8 cellular contexts compared by ENCODE assay signal in the genomic region with DNA sequence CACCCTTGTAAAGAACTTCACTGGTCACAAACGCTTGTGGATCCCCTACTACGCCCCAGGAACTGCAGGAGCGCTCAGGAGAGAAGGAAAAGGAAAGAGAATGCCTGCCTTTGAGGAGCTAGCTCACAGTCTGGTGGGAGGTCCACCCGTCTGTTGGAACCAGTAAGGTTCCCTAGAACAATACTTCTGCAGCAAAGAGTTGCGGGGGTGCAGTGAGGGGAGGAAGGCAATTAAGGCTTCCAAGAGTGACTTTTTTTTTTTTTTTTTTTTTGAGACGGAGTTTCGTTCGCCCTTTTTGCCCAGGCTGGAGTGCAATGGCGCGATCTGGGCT. TPM values are rescaled to one million over a fixed set of nuclear protein-coding genes. Genes with fewer than 3 reads are reported as not detected.
DNase-seq lines count a peak whose midpoint lies in the region; ATAC-seq, FAIRE-seq and TF ChIP-seq lines count a peak whose summit lies in the region.

No MANE protein-coding gene starts in this region.

- peak overlapping the region; percentile 86 for H3K9ac ChIP-seq in adipocyte (ENCODE audit: low read length)
- H3K9ac ChIP-seq in keratinocyte (ENCODE audit: control insufficient read depth, extremely low read depth, insufficient read depth, low read length), result peak overlapping the region; percentile 81

- no peaks in the 10 kb centered on the region for H4K20me1 ChIP-seq in keratinocyte (ENCODE audit: control insufficient read depth, extremely low read depth, insufficient read depth, low read length)

- FAIRE-seq in keratinocyte (lab: Jason Lieb, UNC), result no peak

- dilution Hi-C loops in keratinocyte (cut with MboI; ENCODE audit: extremely low pct_ligation_motif_present, low sequenced_read_pairs), result no loop called here

- peaks cover 14% of the 10 kb centered on the region for H3K4me1 Mint-ChIP-seq in activated T-cell treated with anti-CD3 and anti-CD28 coated beads, Interleukin-2, amount 50 U/mL, for 24 hours (ENCODE audit: low read depth)

- H3K4me2 ChIP-seq in keratinocyte (ENCODE audit: control insufficient read depth, extremely low read depth, insufficient read depth, low read depth, low read length), result peak overlapping the region; percentile 93

- no peaks in the 10 kb centered on the region for H3K36me3 Mint-ChIP-seq in activated T-cell treated with anti-CD3 and anti-CD28 coated beads, Interleukin-2, amount 50 U/mL, for 24 hours (ENCODE audit: low read depth)

- H3K27ac ChIP-seq in keratinocyte (ENCODE audit: control insufficient read depth, insufficient read depth, low read length) (peak overlapping the region; percentile 69), substantia nigra (ENCODE audit: low read depth, low read length, poor library complexity, severe bottlenecking) (peak overlapping the region; percentile 58)

- H3K9me1 ChIP-seq in keratinocyte (ENCODE audit: control insufficient read depth, extremely low read depth, insufficient read depth, low read length), result no peaks in the 10 kb centered on the region

- no peaks in the 10 kb centered on the region for H3K9me3 ChIP-seq in adipocyte (ENCODE audit: control insufficient read depth, low read length)
- no peaks in the 10 kb centered on the region for H3K9me3 ChIP-seq in keratinocyte (ENCODE audit: control insufficient read depth, low read depth, low read length)

- H3K27me3 Mint-ChIP-seq in activated T-cell treated with anti-CD3 and anti-CD28 coated beads, Interleukin-2, amount 50 U/mL, for 24 hours, result peaks cover 40% of the 10 kb centered on the region

- no peak for DNase-seq in activated T-cell treated with anti-CD3 and anti-CD28 coated beads, Interleukin-2, amount 50 U/mL, for 24 hours
- DNase-seq in activated T-cell treated with anti-CD3 and anti-CD28 coated beads, Interleukin-2, amount 50 U/mL, for 1 hour, result no peak
- DNase-seq in adipocyte (ENCODE audit: low read depth) (no peak), keratinocyte (ENCODE audit: low read depth, low spot score) (no peak), substantia nigra (lab: John Stamatoyannopoulos, UW) (peak in 2 of 49 donors; percentile 6 to 31), KG1 (lab: John Stamatoyannopoulos, UW) (no peak)

- H3K9me3 Mint-ChIP-seq in activated T-cell treated with anti-CD3 and anti-CD28 coated beads, Interleukin-2, amount 50 U/mL, for 24 hours, result no peaks in the 10 kb centered on the region

- H3K79me2 ChIP-seq in keratinocyte (ENCODE audit: control insufficient read depth, insufficient read depth, low read length), result no peaks in the 10 kb centered on the region

- H3K4me3 Mint-ChIP-seq in activated T-cell treated with anti-CD3 and anti-CD28 coated beads, Interleukin-2, amount 50 U/mL, for 24 hours, result peak overlapping the region; percentile 84

- H3K27me3 ChIP-seq in adipocyte (replicated peaks; ENCODE audit: control insufficient read depth, insufficient read depth, low read length), result no peaks in the 10 kb centered on the region
- peaks cover 4% of the 10 kb centered on the region for H3K27me3 ChIP-seq in keratinocyte (ENCODE audit: control insufficient read depth, extremely low read depth, insufficient read depth, low read length)

- H3K4me1 ChIP-seq in adipocyte (ENCODE audit: control insufficient read depth, insufficient read depth, low read length) (no peaks in the 10 kb centered on the region), keratinocyte (ENCODE audit: control insufficient read depth, extremely low read depth, insufficient read depth, low read length) (peaks cover 8% of the 10 kb centered on the region)

- H3K36me3 ChIP-seq in adipocyte (ENCODE audit: control insufficient read depth, insufficient read depth, low read length, severe bottlenecking) (no peaks in the 10 kb centered on the region), keratinocyte (ENCODE audit: control insufficient read depth in 2 of 2, extremely low read depth in 1 of 2, insufficient read depth in 2 of 2, low read length in 2 of 2) (peaks cover 0 to 1% of the 10 kb centered on the region in 2 experiments)

- H3K27ac Mint-ChIP-seq in activated T-cell treated with anti-CD3 and anti-CD28 coated beads, Interleukin-2, amount 50 U/mL, for 24 hours, result peak overlapping the region; percentile 82

- ATAC-seq in HG03097 (IDR thresholded peaks at IDR 0.05; ENCODE audit: low FRiP score, unreplicated experiment) (peak; percentile 12), HG03469 (IDR thresholded peaks at IDR 0.05; ENCODE audit: unreplicated experiment) (no peak)

- no peak for TF ChIP-seq CTCF in keratinocyte (optimal IDR thresholded peaks at IDR 0.05 in 1 of 3, IDR thresholded peaks at IDR 0.05 in 1 of 3, conservative IDR thresholded peaks at IDR 0.05 in 1 of 3; ENCODE audit: extremely low read depth in 1 of 3, insufficient read depth in 2 of 3, low read length in 3 of 3)

- H2AFZ ChIP-seq in keratinocyte (ENCODE audit: control insufficient read depth, low read length), result peak overlapping the region; percentile 96

- H3K4me3 ChIP-seq in adipocyte (ENCODE audit: low read length) (peak overlapping the region; percentile 88), keratinocyte (ENCODE audit: control insufficient read depth in 2 of 3, extremely low read depth in 1 of 3, insufficient read depth in 2 of 3, low read depth in 1 of 3, low read length in 3 of 3) (peak overlapping the region; percentile 87 to 91 (median 89))

RNA-seq across cellular contexts. Expression of a gene that starts 0.3 kb away (rescaled TPM):
- 8.5 to 12.3 TPM (median 8.6 TPM) in 3 replicates for polyA plus RNA-seq in keratinocyte
- 4.2 TPM for polyA plus RNA-seq in keratinocyte (2011; ENCODE audit: low read depth)
- 5.9 and 8.8 TPM in 2 replicates for polyA plus RNA-seq in keratinocyte (2011; cell fraction: cytosol; rRNA removed)
- polyA plus RNA-seq in keratinocyte (2011; cell fraction: nucleus; rRNA removed), result 12.8 and 13.0 TPM in 2 replicates
- polyA plus RNA-seq in keratinocyte (2012; ENCODE audit: low replicate concordance), result 4.8 and 9.3 TPM in 2 replicates
- 3.1 to 15.3 TPM (median 12.3 TPM) in 3 replicates for polyA minus RNA-seq in keratinocyte
- 7.1 TPM for polyA minus RNA-seq in keratinocyte (2011; cell fraction: cytosol; rRNA and poly(A)+ RNA removed)
- 9.1 and 22.3 TPM in 2 replicates for polyA minus RNA-seq in keratinocyte (2011; cell fraction: nucleus; rRNA and poly(A)+ RNA removed)

RNA-seq across cellular contexts. Expression of a gene that starts 6.6 kb away (rescaled TPM):
- polyA plus RNA-seq in keratinocyte, result 12.7 to 21.5 TPM (median 20.3 TPM) in 3 replicates
- 55.4 TPM for polyA plus RNA-seq in keratinocyte (2011; ENCODE audit: low read depth)
- 16.0 and 18.3 TPM in 2 replicates for polyA plus RNA-seq in keratinocyte (2011; cell fraction: cytosol; rRNA removed)
- 11.6 and 13.4 TPM in 2 replicates for polyA plus RNA-seq in keratinocyte (2011; cell fraction: nucleus; rRNA removed)
- polyA plus RNA-seq in keratinocyte (2012; ENCODE audit: low replicate concordance), result 17.7 and 26.3 TPM in 2 replicates
- 7.5 to 18.2 TPM (median 14.1 TPM) in 3 replicates for polyA minus RNA-seq in keratinocyte
- polyA minus RNA-seq in keratinocyte (2011; cell fraction: cytosol; rRNA and poly(A)+ RNA removed), result 19.8 TPM
- 8.0 and 13.1 TPM in 2 replicates for polyA minus RNA-seq in keratinocyte (2011; cell fraction: nucleus; rRNA and poly(A)+ RNA removed)
